1 cellular context compared by ENCODE assay signal in the genomic region with DNA sequence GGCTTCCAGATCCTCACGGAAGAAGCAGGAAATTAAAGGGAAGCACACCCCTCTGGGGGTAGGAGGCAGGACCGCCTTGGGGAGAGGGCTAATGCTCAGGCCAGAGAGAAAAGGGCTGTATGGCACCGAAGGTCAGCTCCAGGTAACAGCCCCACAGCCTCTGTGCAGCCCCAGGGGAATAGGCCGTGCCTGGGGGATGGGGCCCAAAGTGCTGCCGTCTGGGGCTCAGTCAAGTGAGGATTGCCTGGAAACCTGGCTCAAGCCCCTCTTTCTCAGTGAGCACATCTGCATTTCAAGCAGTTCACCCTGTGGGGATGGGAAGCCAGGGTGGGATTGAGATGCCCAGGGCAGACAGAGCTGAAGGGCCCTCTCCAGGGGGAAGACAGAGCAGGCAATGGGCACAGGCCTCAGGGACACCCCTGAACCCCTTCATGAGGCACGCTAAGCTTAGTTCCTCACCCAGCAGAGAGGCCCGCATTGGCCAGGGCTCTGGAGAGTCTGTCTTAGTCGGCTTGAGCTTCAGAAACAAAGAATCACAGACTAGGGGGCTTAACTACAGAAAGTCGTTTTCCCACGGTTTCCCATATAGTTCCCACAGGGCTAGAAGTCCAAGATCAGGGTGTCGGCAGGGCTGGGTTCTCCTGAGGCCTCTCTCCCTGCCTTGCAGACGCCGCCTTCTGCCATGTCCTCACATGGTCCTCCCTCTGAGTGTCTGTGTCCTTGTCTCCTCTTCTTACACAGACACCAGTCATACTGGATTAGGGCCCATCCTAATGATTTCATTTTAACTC.
TF ChIP-seq lines count a peak whose summit lies in the region.

No MANE protein-coding gene starts in this region.

TF ChIP-seq in HEK293, 187 proteins besides CTCF, POLR2A, EP300 and RAD21 (continued from another document):
- TF ChIP-seq ZNF530 (tag by site-specific recombination; IDR thresholded peaks at IDR 0.05; ENCODE audit: low read depth) (no peak), ZNF366 (tag by site-specific recombination; conservative IDR thresholded peaks at IDR 0.05) (no peak), ZBTB7A (tag by site-specific recombination; IDR thresholded peaks at IDR 0.05; ENCODE audit: low read depth) (no peak), ZNF548 (tag by site-specific recombination; IDR thresholded peaks at IDR 0.05) (peak; percentile 65)
